ENCODE assay signal across 30 cellular contexts in the genomic region with DNA sequence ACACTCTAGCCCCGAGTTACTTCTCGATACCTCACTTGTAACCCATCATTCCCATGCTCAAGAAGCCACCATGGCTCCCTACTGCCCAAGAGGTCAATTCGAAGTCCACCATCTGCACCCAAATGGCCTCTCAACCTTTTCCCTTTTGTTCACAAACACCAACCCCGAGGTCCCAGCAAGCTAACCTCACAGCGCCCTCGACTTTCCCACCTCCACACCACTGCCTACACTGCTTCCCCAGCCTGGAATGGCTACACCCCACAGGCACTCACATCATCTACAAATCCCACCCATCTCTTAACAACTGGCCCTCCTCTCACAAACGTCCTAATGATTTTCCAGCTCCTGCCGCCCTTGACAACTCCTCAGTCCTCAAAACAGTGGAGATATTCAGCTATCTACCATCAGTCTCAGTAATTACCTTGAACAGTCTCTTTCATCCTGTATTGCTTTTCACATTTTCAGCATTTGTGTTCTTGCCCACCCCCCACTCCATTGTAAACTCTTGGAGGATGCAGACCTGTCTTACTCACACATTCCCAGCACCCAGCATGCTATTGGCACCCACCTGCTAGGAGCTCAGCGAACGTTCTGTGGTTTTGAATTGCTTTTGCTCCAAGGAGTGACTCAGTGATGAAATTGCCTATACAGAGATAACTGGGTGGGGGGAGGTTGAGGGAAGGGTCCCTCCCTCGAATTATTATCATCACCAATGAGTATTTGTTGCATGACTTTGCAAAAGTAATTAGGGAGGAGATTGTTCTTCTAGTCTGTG.
DNase-seq lines count a peak whose midpoint lies in the region; ATAC-seq, FAIRE-seq and TF ChIP-seq lines count a peak whose summit lies in the region.
"Had no signal": no experiment of that assay in that cellular context is flagged by ENCODE, and none has a peak within 500 bp of the region (broad histone marks: within the 10 kb centered on the region; RNA-seq: fewer than 3 reads in every experiment).

No MANE protein-coding gene starts in this region.

- H3K4me2 ChIP-seq in astrocyte (ENCODE audit: low read length) (peak overlapping the region; percentile 7), neural progenitor cell (no peak overlapping the region)
- H3K4me2 ChIP-seq: BLaER1 treated with 17β-estradiol and CSF1 and Interleukin-3, amounts not matched to agents 10 nM and 100 nM had no signal

- TF ChIP-seq CTCF in astrocyte (IDR thresholded peaks at IDR 0.05; ENCODE audit: insufficient read depth, low read depth, low read length) (no peak), neural progenitor cell (IDR thresholded peaks at IDR 0.05) (no peak)

- no peak for ATAC-seq in naive thymus-derived CD8-positive, alpha-beta T cell
- ATAC-seq: body of pancreas, Right ventricle myocardium inferior had no signal

- H3K36me3 ChIP-seq in astrocyte (ENCODE audit: insufficient read depth, low read length) (no peaks in the 10 kb centered on the region), neural progenitor cell (no peaks in the 10 kb centered on the region)
- H3K36me3 ChIP-seq: BLaER1 treated with 17β-estradiol and CSF1 and Interleukin-3, amounts not matched to agents 10 nM and 100 nM; transverse colon had no signal

- H3K27ac ChIP-seq in astrocyte (ENCODE audit: low read depth, low read length) (no peak overlapping the region), epithelial cell of prostate (peak overlapping the region; percentile 63), neural progenitor cell (no peak overlapping the region)
- H3K27ac ChIP-seq: BLaER1 treated with 17β-estradiol and CSF1 and Interleukin-3, amounts not matched to agents 10 nM and 100 nM; body of pancreas; transverse colon; VCaP had no signal

- H3K27me3 Mint-ChIP-seq in astrocyte (ENCODE audit: low read depth, unreplicated experiment): peaks cover 26% of the 10 kb centered on the region
- peaks cover 2% of the 10 kb centered on the region for H3K27me3 Mint-ChIP-seq in neural progenitor cell (ENCODE audit: insufficient read depth, low read depth)
- H3K27me3 Mint-ChIP-seq in naive thymus-derived CD8-positive, alpha-beta T cell: peaks cover 0 to 8% (median 5%) of the 10 kb centered on the region in 5 donors

- H3K9me3 ChIP-seq in astrocyte (ENCODE audit: insufficient read depth, low read depth, low read length) (peaks cover 4% of the 10 kb centered on the region), neural progenitor cell (ENCODE audit: low read depth) (no peaks in the 10 kb centered on the region)
- H3K9me3 ChIP-seq: body of pancreas had no signal

- H3K79me2 ChIP-seq in astrocyte (ENCODE audit: insufficient read depth, low read length) (no peaks in the 10 kb centered on the region), neural progenitor cell (ENCODE audit: low read depth) (no peaks in the 10 kb centered on the region)

- H3K9me3 Mint-ChIP-seq in astrocyte (ENCODE audit: unreplicated experiment) (peaks cover 14% of the 10 kb centered on the region), neural progenitor cell (peaks cover 7% of the 10 kb centered on the region)
- peaks cover 6 to 33% (median 12%) of the 10 kb centered on the region in 9 donors for H3K9me3 Mint-ChIP-seq in naive thymus-derived CD8-positive, alpha-beta T cell

- H3K4me3 ChIP-seq in astrocyte (ENCODE audit: insufficient read depth, low read depth, low read length) (no peak overlapping the region), neural progenitor cell (no peak overlapping the region)
- H3K4me3 ChIP-seq: BLaER1 treated with 17β-estradiol and CSF1 and Interleukin-3, amounts not matched to agents 10 nM and 100 nM; body of pancreas; skin epidermis; transverse colon had no signal

- H4K20me1 ChIP-seq in astrocyte (ENCODE audit: insufficient read depth, low read length): no peaks in the 10 kb centered on the region
- H4K20me1 ChIP-seq in neural progenitor cell (ENCODE audit: low read depth): no peaks in the 10 kb centered on the region
- H4K20me1 ChIP-seq: BLaER1 treated with 17β-estradiol and CSF1 and Interleukin-3, amounts not matched to agents 10 nM and 100 nM had no signal

- no peaks in the 10 kb centered on the region for H3F3A ChIP-seq in neural progenitor cell (ENCODE audit: low read depth)

- H3K4me3 Mint-ChIP-seq in astrocyte (ENCODE audit: unreplicated experiment) (no peak overlapping the region), neural progenitor cell (no peak overlapping the region)
- no peak overlapping the region for H3K4me3 Mint-ChIP-seq in naive thymus-derived CD8-positive, alpha-beta T cell
- H3K4me3 Mint-ChIP-seq: T-helper 2 cell treated with Interferon-gamma antibody and Interleukin-4, amounts not matched to agents 5 μg/mL and 100 μg/mL, for 36 hours had no signal

- H3K27ac Mint-ChIP-seq in astrocyte (ENCODE audit: unreplicated experiment) (peak overlapping the region; percentile 14), neural progenitor cell (no peak overlapping the region)
- no peak overlapping the region for H3K27ac Mint-ChIP-seq in naive thymus-derived CD8-positive, alpha-beta T cell
- H3K27ac Mint-ChIP-seq: T-helper 2 cell treated with Interferon-gamma antibody and Interleukin-4, amounts not matched to agents 5 μg/mL and 100 μg/mL, for 36 hours had no signal

- H3K36me3 Mint-ChIP-seq in astrocyte (ENCODE audit: low read depth, unreplicated experiment): peaks cover 4% of the 10 kb centered on the region
- H3K36me3 Mint-ChIP-seq in neural progenitor cell: no peaks in the 10 kb centered on the region
- peaks cover 0 to 5% (median 0%) of the 10 kb centered on the region in 3 donors for H3K36me3 Mint-ChIP-seq in naive thymus-derived CD8-positive, alpha-beta T cell

- FAIRE-seq in HTR-8/SVneo (lab: Jason Lieb, UNC): peak; percentile 80
- no peak for FAIRE-seq in astrocyte (lab: Jason Lieb, UNC)
- FAIRE-seq: colon, frontal cortex, GM19239, H54 had no signal

- H3K9ac ChIP-seq in astrocyte (ENCODE audit: low read length) (no peak overlapping the region), neural progenitor cell (no peak overlapping the region)
- H3K9ac ChIP-seq: BLaER1 treated with 17β-estradiol and CSF1 and Interleukin-3, amounts not matched to agents 10 nM and 100 nM had no signal

- DNase-seq in HTR-8/SVneo (ENCODE audit: insufficient read length, low spot score): no peak
- peak; percentile 94 for DNase-seq in astrocyte (ENCODE audit: low read depth)
- DNase-seq in epithelial cell of prostate (ENCODE audit: low read depth, low spot score): peak; percentile 76
- DNase-seq in neural progenitor cell (ENCODE audit: low spot score): no peak
- DNase-seq in NCI-H510A (lab: John Stamatoyannopoulos, UW): no peak
- no peak for DNase-seq in NCI-H82 (lab: John Stamatoyannopoulos, UW)
- no peak for DNase-seq in naive thymus-derived CD8-positive, alpha-beta T cell
- no peak for DNase-seq in T-helper 9 cell
- DNase-seq: activated CD4-positive, alpha-beta T cell treated with anti-CD3 and anti-CD28 coated beads for 4 hours; activated CD8-positive, alpha-beta memory T cell treated with anti-CD3 and anti-CD28 coated beads for 24 hours; activated gamma-delta T cell; activated T-cell treated with anti-CD3 and anti-CD28 coated beads, Interleukin-2, amount 50 U/mL, for 1 hour; body of pancreas; Caco-2; effector CD8-positive, alpha-beta T cell; erythroblast; GF-D8; NCI-H1092; NCI-H187 treated with DMSO at 0.1 percent for 48 hours; stimulated activated CD8-positive, alpha-beta memory T cell treated with anti-CD3 and anti-CD28 coated beads, Interleukin-4, amount 100 ng/mL, for 48 hours; transverse colon had no signal

- H3K27me3 ChIP-seq in astrocyte (ENCODE audit: insufficient read depth, low read length): no peaks in the 10 kb centered on the region
- H3K27me3 ChIP-seq in neural progenitor cell: no peaks in the 10 kb centered on the region
- H3K27me3 ChIP-seq: BLaER1 treated with 17β-estradiol and CSF1 and Interleukin-3, amounts not matched to agents 10 nM and 100 nM; body of pancreas; transverse colon had no signal

- H3K4me1 Mint-ChIP-seq in astrocyte (ENCODE audit: low read depth, unreplicated experiment) (peaks cover 16% of the 10 kb centered on the region), neural progenitor cell (peaks cover under 1% of the 10 kb centered on the region)
- H3K4me1 Mint-ChIP-seq in naive thymus-derived CD8-positive, alpha-beta T cell: no peaks in the 10 kb centered on the region

- H2AFZ ChIP-seq in astrocyte (ENCODE audit: low read depth, low read length) (no peak overlapping the region), neural progenitor cell (replicated peaks) (peak overlapping the region; percentile 10)

- POLR2A ChIA-PET in naive thymus-derived CD8-positive, alpha-beta T cell (lab: Charles Lee): no interaction called here

- H3K4me1 ChIP-seq in astrocyte (ENCODE audit: insufficient read depth, low read length) (peaks cover 4% of the 10 kb centered on the region), neural progenitor cell (no peaks in the 10 kb centered on the region)
- H3K4me1 ChIP-seq: body of pancreas, Caco-2, transverse colon had no signal

Comparison
In these comparisons a context has a peak if more than half of its experiments do, and no peak if none do; other contexts are left out.
1. DNase-seq: peak in astrocyte (single experiment) and epithelial cell of prostate (single experiment); none in HTR-8/SVneo (single experiment), neural progenitor cell (single experiment), NCI-H510A (single experiment), NCI-H82 (single experiment), naive thymus-derived CD8-positive, alpha-beta T cell (0 of 10) and T-helper 9 cell (single experiment).